22 cellular contexts compared by ENCODE assay signal in the genomic region with DNA sequence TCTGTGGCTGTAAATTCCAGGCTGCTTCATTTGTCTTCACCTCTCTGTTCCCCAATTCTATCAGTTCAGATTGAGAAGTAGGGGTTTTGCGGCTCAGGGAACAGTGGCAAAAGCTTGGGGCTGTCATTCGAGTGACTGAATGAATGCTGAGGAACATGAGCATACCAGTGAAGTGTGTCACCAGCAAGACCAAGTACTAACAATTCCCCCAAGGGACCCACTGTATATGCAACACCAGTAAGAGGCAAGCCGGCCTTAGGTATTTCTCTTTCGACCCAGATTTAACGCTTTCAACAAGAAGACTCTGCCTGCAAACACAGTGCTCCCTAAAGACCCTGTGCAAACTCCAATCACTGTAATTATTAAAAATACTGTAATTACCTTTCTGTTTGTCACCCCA.
"Had no signal": no experiment of that assay in that cellular context is flagged by ENCODE, and none has a peak within 500 bp of the region (broad histone marks: within the 10 kb centered on the region; RNA-seq: fewer than 3 reads in every experiment).

No MANE protein-coding gene starts in this region.

- H3K27ac Mint-ChIP-seq: activated naive CD4-positive, alpha-beta T cell treated with anti-CD3 and anti-CD28 coated beads, Interleukin-2, amount 50 U/mL, for 72 hours; activated T-helper 1 cell treated with anti-CD3 and anti-CD28 coated beads, Interleukin-12 subunit alpha, Interleukin-12 subunit beta, Interleukin-2, Interleukin-4 antibody, amounts not matched to agents 30 ng/mL and 10 ng/mL and 1 ng/mL, durations not matched to agents 14 hours and 24 hours and 36 hours; progenitor cell of endocrine pancreas; type B pancreatic cell had no signal

- DNase-seq: activated CD4-positive, alpha-beta T cell treated with anti-CD3 and anti-CD28 coated beads, Interleukin-2, amount 50 U/mL, for 4 hours; activated gamma-delta T cell treated with Interleukin-2 at 50 U/mL for 16 hours; activated T-cell treated with anti-CD3 and anti-CD28 coated beads for 4 hours; dermis blood vessel endothelial cell; effector memory CD4-positive, alpha-beta T cell; heart left ventricle; left lung; mammary epithelial cell; occipital lobe; small intestine; stimulated activated CD4-positive, alpha-beta T cell treated with anti-CD3 and anti-CD28 coated beads, Interleukin-15, amount 100 ng/mL, for 24 hours; stimulated activated CD4-positive, alpha-beta T cell treated with anti-CD3 and anti-CD28 coated beads, Interleukin-4, amount 100 ng/mL, for 1 hour; stomach; SW 1271; T-helper 2 cell had no signal

- H3K27me3 ChIP-seq: cardiac muscle cell, gastroesophageal sphincter, heart left ventricle, left lung, stomach had no signal

- H3K9me3 ChIP-seq: gastroesophageal sphincter, stomach had no signal

- H3K27me3 Mint-ChIP-seq: progenitor cell of endocrine pancreas, type B pancreatic cell had no signal

- H3K4me1 ChIP-seq: gastroesophageal sphincter, left lung, stomach had no signal

- H3K27ac ChIP-seq: cardiac muscle cell, epithelial cell of prostate, gastroesophageal sphincter, heart left ventricle, left lung, stomach had no signal

- H3K9me3 Mint-ChIP-seq: activated T-helper 1 cell treated with anti-CD3 and anti-CD28 coated beads, Interleukin-12 subunit alpha, Interleukin-12 subunit beta, Interleukin-2, Interleukin-4 antibody, amounts not matched to agents 30 ng/mL and 10 ng/mL and 1 ng/mL, durations not matched to agents 14 hours and 24 hours and 36 hours had no signal

- H3K36me3 ChIP-seq: left lung had no signal

- H3K4me3 ChIP-seq: cardiac muscle cell, gastroesophageal sphincter, heart left ventricle, left lung, stomach had no signal

- H3K4me3 Mint-ChIP-seq: activated T-helper 1 cell treated with anti-CD3 and anti-CD28 coated beads, Interleukin-12 subunit alpha, Interleukin-12 subunit beta, Interleukin-2, Interleukin-4 antibody, amounts not matched to agents 30 ng/mL and 10 ng/mL and 1 ng/mL, durations not matched to agents 14 hours and 24 hours and 36 hours; type B pancreatic cell had no signal
